In the genomic region with DNA sequence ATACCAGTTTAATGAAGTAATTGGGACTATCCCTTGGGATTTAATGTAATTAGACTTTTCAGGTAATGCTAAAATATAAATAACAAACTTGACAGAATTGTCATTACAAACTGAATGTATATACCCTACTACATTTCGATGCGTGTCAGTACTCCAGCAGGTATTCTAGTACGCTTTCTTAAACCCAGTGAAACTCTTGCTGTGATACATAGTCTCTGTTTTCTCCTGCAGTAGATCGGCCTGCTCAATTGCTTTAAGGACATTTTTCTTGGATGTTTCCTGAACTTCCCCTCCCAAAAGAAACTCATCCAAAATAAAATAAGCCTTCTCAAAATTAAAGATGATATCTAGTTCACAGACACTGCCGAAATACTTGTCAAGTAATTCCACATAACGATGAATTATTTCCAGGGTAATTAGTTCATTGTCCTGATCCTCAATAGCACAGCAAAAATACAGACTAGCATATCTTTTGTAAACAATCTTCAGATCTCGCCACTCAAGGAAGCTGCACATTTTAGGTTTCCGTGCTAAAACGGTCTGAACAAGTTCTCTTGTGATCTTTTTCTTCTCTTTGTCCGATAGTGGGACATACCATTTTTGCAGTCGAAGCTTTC, we compare ENCODE assay signal across 9 cellular contexts. TPM values are rescaled to one million over a fixed set of nuclear protein-coding genes. Genes with fewer than 3 reads are reported as not detected.
DNase-seq lines count a peak whose midpoint lies in the region; ATAC-seq and TF ChIP-seq lines count a peak whose summit lies in the region.
"Not testable (repeated sequence)": the region's sequence is repeated elsewhere in the genome, so short reads cannot be mapped to it uniquely, and the experiment has no call there.
"Had no signal": no experiment of that assay in that cellular context is flagged by ENCODE, and none has a peak within 500 bp of the region (broad histone marks: within the 10 kb centered on the region; RNA-seq: fewer than 3 reads in every experiment).

No MANE protein-coding gene starts in this region.

- not testable (repeated sequence) for H3K79me1 ChIP-seq in mesendoderm (ENCODE audit: low read length)

- not testable (repeated sequence) for H3K9me3 ChIP-seq in CD4-positive, alpha-beta T cell (ENCODE audit: control insufficient read depth, low read length); ascending aorta; subcutaneous abdominal adipose tissue (ENCODE audit: control insufficient read depth in 5 of 5, low read length in 5 of 5)

- peak overlapping the region; percentile 70 for H3K4me3 Mint-ChIP-seq in CD4-positive, alpha-beta T cell
- H3K4me3 Mint-ChIP-seq in activated CD4-positive, alpha-beta T cell treated with anti-CD3 and anti-CD28 coated beads, Interleukin-2, amount 10 ng/mL, durations not matched to agents 24 days and 14 days, result peak overlapping the region; percentile 71

- H3K4me2 ChIP-seq in mesendoderm (ENCODE audit: low read length), result not testable (repeated sequence)

- H3K9ac ChIP-seq in mesendoderm (ENCODE audit: low read length); subcutaneous abdominal adipose tissue (ENCODE audit: low read length in 5 of 5): not testable (repeated sequence)

- not testable (repeated sequence) for H2BK120ac ChIP-seq in mesendoderm (ENCODE audit: low read depth, low read length)

- H3K36me3 ChIP-seq in ascending aorta; mesendoderm (ENCODE audit: control insufficient read depth, insufficient read depth, low read length); subcutaneous abdominal adipose tissue (ENCODE audit: control insufficient read depth in 5 of 5, insufficient read depth in 5 of 5, low read length in 5 of 5): not testable (repeated sequence)

- H2BK15ac ChIP-seq in mesendoderm (replicated peaks; ENCODE audit: low read depth), result not testable (repeated sequence)

- H3K27me3 ChIP-seq in CD4-positive, alpha-beta T cell (ENCODE audit: control insufficient read depth, insufficient read depth, low read length); ascending aorta; mesendoderm (ENCODE audit: insufficient read depth, low read length, poor library complexity); subcutaneous abdominal adipose tissue (ENCODE audit: control insufficient read depth in 5 of 5, insufficient read depth in 4 of 5, low read length in 5 of 5): not testable (repeated sequence)

- not testable (repeated sequence) for H3K27ac Mint-ChIP-seq in CD4-positive, alpha-beta T cell; activated CD4-positive, alpha-beta T cell treated with anti-CD3 and anti-CD28 coated beads, Interleukin-2, amount 10 ng/mL, durations not matched to agents 24 days and 14 days

- not testable (repeated sequence) for H3K4me1 Mint-ChIP-seq in CD4-positive, alpha-beta T cell (ENCODE audit: low read depth)
- H3K4me1 Mint-ChIP-seq in activated CD4-positive, alpha-beta T cell treated with anti-CD3 and anti-CD28 coated beads, Interleukin-2, amount 10 ng/mL, durations not matched to agents 24 days and 14 days, result peaks cover 13% of the 10 kb centered on the region

- intact Hi-C loops in CD4-positive, alpha-beta T cell (cut with DNase I, micrococcal nuclease), result loop anchor here in 1 of 2 experiments (10.0 kb wide), 1 partner anchor 333 kb away; no protein-coding TSS in a partner anchor
- intact Hi-C loops in activated CD4-positive, alpha-beta T cell treated with anti-CD3 and anti-CD28 coated beads, Interleukin-2, amount 10 ng/mL, durations not matched to agents 24 days and 14 days (cut with micrococcal nuclease), result not testable (repeated sequence)
- intact Hi-C loops in ascending aorta (cut with DNase I), result loop anchor here (10.0 kb wide), 2 partner anchors 333 to 463 kb away; no protein-coding TSS in a partner anchor

- not testable (repeated sequence) for H3K9me3 Mint-ChIP-seq in CD4-positive, alpha-beta T cell; activated CD4-positive, alpha-beta T cell treated with anti-CD3 and anti-CD28 coated beads, Interleukin-2, amount 10 ng/mL, durations not matched to agents 24 days and 14 days

- not testable (repeated sequence) for TF ChIP-seq CTCF in CD4-positive, alpha-beta T cell (IDR thresholded peaks at IDR 0.05); ascending aorta (IDR thresholded peaks at IDR 0.05); fibroblast of pulmonary artery (IDR thresholded peaks at IDR 0.05; ENCODE audit: low read length, missing control alignments)

- not testable (repeated sequence) for H3K36me3 Mint-ChIP-seq in CD4-positive, alpha-beta T cell (ENCODE audit: low read depth); activated CD4-positive, alpha-beta T cell treated with anti-CD3 and anti-CD28 coated beads, Interleukin-2, amount 10 ng/mL, durations not matched to agents 24 days and 14 days (ENCODE audit: low read depth)

- H3K27ac ChIP-seq in CD4-positive, alpha-beta T cell (ENCODE audit: low read depth, low read length); ascending aorta; mesendoderm (ENCODE audit: low read depth, low read length): not testable (repeated sequence)
- H3K27ac ChIP-seq in subcutaneous abdominal adipose tissue (ENCODE audit: low read depth, low read length), result peak overlapping the region; percentile 41

- H3K4me3 ChIP-seq in ascending aorta (peak overlapping the region; percentile 30 to 40), fibroblast of pulmonary artery (replicated peaks; ENCODE audit: low read depth, low read length) (peak overlapping the region; percentile 4), subcutaneous abdominal adipose tissue (ENCODE audit: low read depth in 1 of 5, low read length in 5 of 5) (peak overlapping the region in 4 of 5 donors; percentile 27 to 56 (median 47))
- H3K4me3 ChIP-seq in mesendoderm (ENCODE audit: low read length), result not testable (repeated sequence)

- POLR2A ChIA-PET in CD4-positive, alpha-beta T cell (lab: Charles Lee), result not testable (repeated sequence)

- CTCF ChIA-PET in CD4-positive, alpha-beta T cell (lab: Charles Lee), result not testable (repeated sequence)

- not testable (repeated sequence) for H3K18ac ChIP-seq in mesendoderm (ENCODE audit: low read length)

- not testable (repeated sequence) for H2BK5ac ChIP-seq in mesendoderm (ENCODE audit: low read length)

- DNase-seq in CD4-positive, alpha-beta T cell; ascending aorta (ENCODE audit: low spot score in 2 of 2); fibroblast of pulmonary artery (ENCODE audit: low read depth); mesendoderm: not testable (repeated sequence)
- peak; percentile 9 for DNase-seq in NCI-H526 treated with DMSO at 0.1 percent for 48 hours (lab: John Stamatoyannopoulos, UW)
- peak; percentile 34 for DNase-seq in activated CD4-positive, alpha-beta T cell treated with anti-CD3 and anti-CD28 coated beads, Interleukin-2, amount 10 ng/mL, durations not matched to agents 24 days and 14 days

- not testable (repeated sequence) for H3K4me1 ChIP-seq in ascending aorta; mesendoderm (ENCODE audit: control insufficient read depth, low read depth, low read length); subcutaneous abdominal adipose tissue (ENCODE audit: control insufficient read depth in 5 of 5, insufficient read depth in 5 of 5, low read length in 5 of 5)

- ATAC-seq in CD4-positive, alpha-beta T cell (ENCODE audit: poor library complexity), result not testable (repeated sequence)
- peak; percentile 33 for ATAC-seq in GM21723 (IDR thresholded peaks at IDR 0.05; ENCODE audit: unreplicated experiment)

- not testable (repeated sequence) for H3K23ac ChIP-seq in mesendoderm (ENCODE audit: low read length)

- H3K4ac ChIP-seq in mesendoderm (ENCODE audit: low read depth, low read length), result peak overlapping the region; percentile 16

- not testable (repeated sequence) for H3K56ac ChIP-seq in mesendoderm (ENCODE audit: low read length)

- H2AK5ac ChIP-seq in mesendoderm (ENCODE audit: low read length), result not testable (repeated sequence)

- peaks cover 58% of the 10 kb centered on the region for H3K27me3 Mint-ChIP-seq in CD4-positive, alpha-beta T cell
- H3K27me3 Mint-ChIP-seq in activated CD4-positive, alpha-beta T cell treated with anti-CD3 and anti-CD28 coated beads, Interleukin-2, amount 10 ng/mL, durations not matched to agents 24 days and 14 days, result peaks cover 49% of the 10 kb centered on the region

- not testable (repeated sequence) for H4K8ac ChIP-seq in mesendoderm (ENCODE audit: low read depth, low read length)

- H3K79me2 ChIP-seq in mesendoderm (ENCODE audit: control insufficient read depth, insufficient read depth, low read length), result not testable (repeated sequence)

- no CpG with 5 or more reads among the region's 11 CpGs for WGBS in mesendoderm (ENCODE audit: extremely low coverage, insufficient coverage, low lambda C conversion rate)

- H4K5ac ChIP-seq in mesendoderm (ENCODE audit: low read length), result not testable (repeated sequence)

RNA-seq across cellular contexts. Expression of a gene that starts 23.4 kb away (rescaled TPM):
- 1 to 10 TPM; 9.0 to 9.1 TPM for total RNA-seq in CD4-positive, alpha-beta T cell
- 32.4 and 33.7 TPM in 2 replicates for total RNA-seq in activated CD4-positive, alpha-beta T cell treated with anti-CD3 and anti-CD28 coated beads, Interleukin-2, amount 10 ng/mL, durations not matched to agents 24 days and 14 days
- 22.9 TPM for total RNA-seq in ascending aorta
- polyA plus RNA-seq in mesendoderm (2013, experiment 1 of 2), result 9.8 TPM
- 9.5 TPM for polyA plus RNA-seq in mesendoderm (2013, experiment 2 of 2)

RNA-seq across cellular contexts. Expression of a gene that starts 47.6 kb away (rescaled TPM):
- not detected for total RNA-seq in CD4-positive, alpha-beta T cell
- total RNA-seq in activated CD4-positive, alpha-beta T cell treated with anti-CD3 and anti-CD28 coated beads, Interleukin-2, amount 10 ng/mL, durations not matched to agents 24 days and 14 days, result not detected in 2 replicates
- total RNA-seq in ascending aorta, result 35.3 TPM
- 0.32 TPM for polyA plus RNA-seq in mesendoderm (2013, experiment 1 of 2)
- 0.24 TPM for polyA plus RNA-seq in mesendoderm (2013, experiment 2 of 2)
- total RNA-seq: SK-MEL-5 had no signal

Comparison
In these comparisons a context has a peak if more than half of its experiments do, and no peak if none do; other contexts are left out.
1. RNA of a gene that starts 47.6 kb away (total RNA-seq): 35.3 TPM in ascending aorta (single experiment); not detected in CD4-positive, alpha-beta T cell and not detected in activated CD4-positive, alpha-beta T cell treated with anti-CD3 and anti-CD28 coated beads, Interleukin-2, amount 10 ng/mL, durations not matched to agents 24 days and 14 days; every median in the first group is over 10 times any median in the second.